10 cellular contexts compared by ENCODE assay signal in genomic region chr2:94879982-94880377, GRCh38. TPM values are rescaled to one million over a fixed set of nuclear protein-coding genes. Genes with fewer than 3 reads are reported as not detected.
"Had no signal": no experiment of that assay in that cellular context is flagged by ENCODE, and none has a peak within 500 bp of the region (broad histone marks: within the 10 kb centered on the region; RNA-seq: fewer than 3 reads in every experiment).

No MANE protein-coding gene starts in this region.

- H3K4me3 Mint-ChIP-seq: HFFc6, IgD-negative memory B cell had no signal

- H3K27ac Mint-ChIP-seq: HFFc6 had no signal

- H3K9me3 Mint-ChIP-seq: HFFc6 had no signal

- DNase-seq: GM23248, GOT3, H7, HFFc6 had no signal

- H3K9me3 ChIP-seq: HAP-1 had no signal

- H2AFZ ChIP-seq: GM23248 had no signal

- H3K27ac ChIP-seq: GM23248, HL-60 had no signal

- H3K4me1 ChIP-seq: HAP-1 had no signal

- H3K4me1 Mint-ChIP-seq: IgD-negative memory B cell had no signal

- H3K36me3 ChIP-seq: HAP-1 had no signal

- H3K4me3 ChIP-seq: GM23248, HAP-1 had no signal

- H3K36me3 Mint-ChIP-seq: IgD-negative memory B cell had no signal

RNA-seq across cellular contexts. Expression of gene TEKT4, which starts 8.8 kb away (rescaled TPM):
- total RNA-seq: GM23248, H4, H7, HepG2, HFFc6, HT1080 had no signal
